Comparison of ENCODE assay signal across 11 cellular contexts in the genomic region with DNA sequence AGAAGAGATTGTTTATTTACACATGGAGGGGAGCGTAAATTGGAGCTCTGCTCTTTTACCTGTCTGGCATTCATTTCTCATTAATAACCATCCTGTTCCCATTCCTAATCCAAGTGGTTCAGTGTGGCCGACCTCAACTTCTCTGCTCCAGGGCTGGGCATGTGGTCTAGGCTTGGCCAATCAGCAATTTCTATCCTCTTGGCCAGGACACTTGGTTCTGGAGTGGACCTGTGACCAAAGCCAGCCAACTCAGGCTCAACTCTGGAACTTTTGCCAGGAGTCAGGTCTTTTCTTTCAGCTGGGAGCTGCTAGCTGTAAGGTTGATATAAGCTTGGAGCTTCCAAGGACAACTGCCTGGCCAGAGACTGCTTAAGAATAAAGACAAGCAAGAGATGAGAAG. TPM values are rescaled to one million over a fixed set of nuclear protein-coding genes. Genes with fewer than 3 reads are reported as not detected.
"Had no signal": no experiment of that assay in that cellular context is flagged by ENCODE, and none has a peak within 500 bp of the region (broad histone marks: within the 10 kb centered on the region; RNA-seq: fewer than 3 reads in every experiment).

No MANE protein-coding gene starts in this region.

- H3K9me3 Mint-ChIP-seq: naive thymus-derived CD4-positive, alpha-beta T cell had no signal

- ATAC-seq: esophagus mucosa; naive thymus-derived CD4-positive, alpha-beta T cell had no signal

- H3K36me3 Mint-ChIP-seq: naive thymus-derived CD4-positive, alpha-beta T cell had no signal

- H3K27ac Mint-ChIP-seq: naive thymus-derived CD4-positive, alpha-beta T cell had no signal

- DNase-seq: effector memory CD4-positive, alpha-beta T cell; islet precursor cell; naive thymus-derived CD4-positive, alpha-beta T cell; small intestine; stimulated activated CD4-positive, alpha-beta T cell treated with anti-CD3 and anti-CD28 coated beads, Interleukin-12 subunit alpha, Interleukin-12 subunit beta, amount 100 ng/mL, for 4 hours; stimulated activated naive CD4-positive, alpha-beta T cell; transverse colon had no signal

- H3K36me3 ChIP-seq: neutrophil, transverse colon had no signal

- H3K9me3 ChIP-seq: neutrophil, transverse colon had no signal

- H3K27ac ChIP-seq: neutrophil, transverse colon had no signal

- H3K4me3 ChIP-seq: transverse colon had no signal

- H3K4me3 Mint-ChIP-seq: naive thymus-derived CD4-positive, alpha-beta T cell had no signal

- H3K27me3 ChIP-seq: neutrophil, transverse colon had no signal

RNA-seq across cellular contexts. Expression of a gene that starts 15.6 kb away (rescaled TPM):
- total RNA-seq: glomerular endothelial cell, pulmonary artery endothelial cell had no signal
